ENCODE assay signal across 1 cellular context in the genomic region with DNA sequence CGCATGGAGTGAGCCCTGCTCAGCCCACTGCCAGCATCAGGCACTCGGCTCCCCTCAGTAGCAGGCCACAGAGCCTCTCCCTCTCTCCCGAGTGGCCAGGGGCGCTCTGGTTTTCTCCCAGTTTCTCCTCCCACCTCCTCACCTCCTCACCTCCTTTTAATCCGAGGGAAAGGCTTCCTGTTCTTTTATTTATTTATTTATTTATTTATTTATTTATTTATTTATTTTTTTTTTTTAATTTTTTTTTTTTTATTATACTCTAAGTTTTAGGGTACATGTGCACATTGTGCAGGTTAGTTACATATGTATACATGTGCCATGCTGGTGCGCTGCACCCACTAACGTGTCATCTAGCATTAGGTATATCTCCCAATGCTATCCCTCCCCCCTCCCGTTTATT. TPM values are rescaled to one million over a fixed set of nuclear protein-coding genes. Genes with fewer than 3 reads are reported as not detected.
"Had no signal": no experiment of that assay in that cellular context is flagged by ENCODE, and none has a peak within 500 bp of the region (broad histone marks: within the 10 kb centered on the region; RNA-seq: fewer than 3 reads in every experiment).

No MANE protein-coding gene starts in this region.

RNA-seq across cellular contexts. Expression of gene RFX8, which starts 29.8 kb away (rescaled TPM):
- total RNA-seq: activated B cell treated with CpG ODN at 0.5 μM for 24 hours had no signal
